ENCODE assay signal across 8 cellular contexts in the genomic region with DNA sequence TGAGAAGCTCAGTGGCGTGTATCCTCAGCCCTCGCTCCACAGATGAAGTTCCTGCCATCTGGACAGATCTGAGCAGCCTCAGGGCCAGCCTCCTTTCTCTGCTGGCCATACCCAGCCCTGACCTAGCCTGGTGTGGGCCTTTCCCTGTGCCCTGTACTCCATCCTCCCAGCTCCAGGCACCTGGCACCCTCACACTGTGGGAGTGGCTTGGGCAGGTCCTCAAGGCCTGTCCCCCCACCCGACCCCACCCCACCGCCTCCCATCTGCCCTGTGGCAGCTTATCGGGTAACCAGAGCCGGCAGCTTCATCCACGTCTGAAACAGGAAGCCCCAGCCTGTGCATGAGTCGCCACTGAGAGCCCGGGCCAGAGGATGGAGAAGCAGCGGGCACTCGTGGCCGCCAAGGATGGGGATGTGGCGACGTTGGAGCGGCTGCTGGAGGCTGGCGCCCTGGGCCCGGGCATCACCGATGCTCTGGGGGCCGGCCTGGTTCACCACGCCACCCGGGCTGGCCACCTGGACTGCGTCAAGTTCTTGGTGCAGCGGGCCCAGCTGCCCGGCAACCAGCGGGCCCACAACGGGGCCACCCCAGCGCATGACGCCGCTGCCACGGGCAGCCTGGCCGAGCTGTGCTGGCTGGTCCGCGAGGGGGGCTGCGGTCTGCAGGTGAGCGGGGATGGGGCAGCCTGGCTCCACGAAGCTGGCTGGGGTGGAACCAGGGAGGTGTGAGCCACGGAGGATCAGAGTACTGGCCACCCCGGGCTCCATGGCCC. TPM values are rescaled to one million over a fixed set of nuclear protein-coding genes. Genes with fewer than 3 reads are reported as not detected.
DNase-seq lines count a peak whose midpoint lies in the region; ATAC-seq and TF ChIP-seq lines count a peak whose summit lies in the region.

A gene with protein sequence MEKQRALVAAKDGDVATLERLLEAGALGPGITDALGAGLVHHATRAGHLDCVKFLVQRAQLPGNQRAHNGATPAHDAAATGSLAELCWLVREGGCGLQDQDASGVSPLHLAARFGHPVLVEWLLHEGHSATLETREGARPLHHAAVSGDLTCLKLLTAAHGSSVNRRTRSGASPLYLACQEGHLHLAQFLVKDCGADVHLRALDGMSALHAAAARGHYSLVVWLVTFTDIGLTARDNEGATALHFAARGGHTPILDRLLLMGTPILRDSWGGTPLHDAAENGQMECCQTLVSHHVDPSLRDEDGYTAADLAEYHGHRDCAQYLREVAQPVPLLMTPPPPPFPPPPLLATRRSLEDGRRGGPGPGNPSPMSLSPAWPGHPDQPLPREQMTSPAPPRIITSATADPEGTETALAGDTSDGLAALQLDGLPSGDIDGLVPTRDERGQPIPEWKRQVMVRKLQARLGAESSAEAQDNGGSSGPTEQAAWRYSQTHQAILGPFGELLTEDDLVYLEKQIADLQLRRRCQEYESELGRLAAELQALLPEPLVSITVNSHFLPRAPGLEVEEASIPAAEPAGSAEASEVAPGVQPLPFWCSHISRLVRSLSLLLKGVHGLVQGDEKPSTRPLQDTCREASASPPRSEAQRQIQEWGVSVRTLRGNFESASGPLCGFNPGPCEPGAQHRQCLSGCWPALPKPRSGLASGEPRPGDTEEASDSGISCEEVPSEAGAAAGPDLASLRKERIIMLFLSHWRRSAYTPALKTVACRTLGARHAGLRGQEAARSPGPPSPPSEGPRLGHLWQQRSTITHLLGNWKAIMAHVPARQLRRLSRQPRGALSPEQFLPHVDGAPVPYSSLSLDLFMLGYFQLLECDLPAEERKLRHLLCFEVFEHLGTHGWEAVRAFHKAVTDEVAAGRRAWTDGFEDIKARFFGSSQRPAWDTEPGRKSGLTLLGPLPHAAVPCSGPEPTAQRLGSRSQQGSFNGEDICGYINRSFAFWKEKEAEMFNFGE (plus strand): TSS at position 292 of the 772 bp plus-strand sequence. CDS start 80 bp downstream, at position 372.

- TF ChIP-seq CTCF in dorsolateral prefrontal cortex (IDR thresholded peaks at IDR 0.05 in 54 of 56, conservative IDR thresholded peaks at IDR 0.05 in 2 of 56; ENCODE audit: low read depth in 1 of 56, partially characterized antibody in 56 of 56), result no peak
- TF ChIP-seq CTCF in suprapubic skin (IDR thresholded peaks at IDR 0.05), result no peak

- DNase-seq in activated T-cell treated with anti-CD3 and anti-CD28 coated beads, Interleukin-2, amount 50 U/mL, for 24 hours, result peak; percentile 29
- DNase-seq in activated T-cell treated with anti-CD3 and anti-CD28 coated beads, Interleukin-2, amount 50 U/mL, for 4 hours, result no peak
- DNase-seq in NCI-H69 (lab: John Stamatoyannopoulos, UW) (peak; percentile 10), dorsolateral prefrontal cortex (peak in 6 of 10 donors; percentile 2 to 44 (median 18)), suprapubic skin (ENCODE audit: low spot score in 2 of 2) (peak; percentile 55 to 67), NCI-H1694 (lab: John Stamatoyannopoulos, UW) (no peak), DMS114 treated with DMSO at 0.1 percent for 48 hours (lab: John Stamatoyannopoulos, UW; ENCODE audit: unreplicated experiment) (no peak)

- no peak for ATAC-seq in activated T-cell treated with anti-CD3 and anti-CD28 coated beads, Interleukin-2, amount 50 U/mL, for 4 hours
- no peak for ATAC-seq in HG03378 (IDR thresholded peaks at IDR 0.05; ENCODE audit: unreplicated experiment)

- peaks cover 3% of the 10 kb centered on the region for H3K4me1 Mint-ChIP-seq in activated T-cell treated with anti-CD3 and anti-CD28 coated beads, Interleukin-2, amount 50 U/mL, for 24 hours (ENCODE audit: low read depth)
- no peaks in the 10 kb centered on the region for H3K4me1 Mint-ChIP-seq in activated T-cell treated with anti-CD3 and anti-CD28 coated beads, Interleukin-2, amount 50 U/mL, for 4 hours (ENCODE audit: low read depth)

- intact Hi-C loops in dorsolateral prefrontal cortex (cut with DNase I), result no loop called here

- no peaks in the 10 kb centered on the region for H3K9me3 Mint-ChIP-seq in activated T-cell treated with anti-CD3 and anti-CD28 coated beads, Interleukin-2, amount 50 U/mL, for 24 hours
- H3K9me3 Mint-ChIP-seq in activated T-cell treated with anti-CD3 and anti-CD28 coated beads, Interleukin-2, amount 50 U/mL, for 4 hours, result no peaks in the 10 kb centered on the region

- TF ChIP-seq POLR2A in suprapubic skin (IDR thresholded peaks at IDR 0.05), result no peak

- H3K4me3 ChIP-seq in dorsolateral prefrontal cortex (no peak within 1 kb of the TSS), suprapubic skin (no peak within 1 kb of the TSS)

- H3K9me3 ChIP-seq in suprapubic skin, result no peaks in the 10 kb centered on the region

- TF ChIP-seq EP300 in suprapubic skin (IDR thresholded peaks at IDR 0.05), result no peak

- peak within 1 kb of the TSS; percentile 52 for H3K27ac Mint-ChIP-seq in activated T-cell treated with anti-CD3 and anti-CD28 coated beads, Interleukin-2, amount 50 U/mL, for 24 hours

- WGBS in suprapubic skin, result 64% methylated on average over 6 of the region's 38 CpGs

- no peaks in the 10 kb centered on the region for H3K36me3 ChIP-seq in suprapubic skin

- H3K27ac ChIP-seq in dorsolateral prefrontal cortex, result peak within 1 kb of the TSS in 1 of 59 donors; percentile 73
- H3K27ac ChIP-seq in suprapubic skin, result no peak within 1 kb of the TSS

- no peaks in the 10 kb centered on the region for H3K27me3 Mint-ChIP-seq in activated T-cell treated with anti-CD3 and anti-CD28 coated beads, Interleukin-2, amount 50 U/mL, for 24 hours
- H3K27me3 Mint-ChIP-seq in activated T-cell treated with anti-CD3 and anti-CD28 coated beads, Interleukin-2, amount 50 U/mL, for 4 hours (ENCODE audit: low read depth), result no peaks in the 10 kb centered on the region

- H3K27me3 ChIP-seq in dorsolateral prefrontal cortex, result no peaks in the 10 kb centered on the region
- H3K27me3 ChIP-seq in suprapubic skin, result no peaks in the 10 kb centered on the region

- no peak within 1 kb of the TSS for H3K4me3 Mint-ChIP-seq in activated T-cell treated with anti-CD3 and anti-CD28 coated beads, Interleukin-2, amount 50 U/mL, for 24 hours
- no peak within 1 kb of the TSS for H3K4me3 Mint-ChIP-seq in activated T-cell treated with anti-CD3 and anti-CD28 coated beads, Interleukin-2, amount 50 U/mL, for 4 hours

- H3K4me1 ChIP-seq in suprapubic skin, result peaks cover 15% of the 10 kb centered on the region

- peaks cover 28% of the 10 kb centered on the region for H3K36me3 Mint-ChIP-seq in activated T-cell treated with anti-CD3 and anti-CD28 coated beads, Interleukin-2, amount 50 U/mL, for 24 hours (ENCODE audit: low read depth)
- no peaks in the 10 kb centered on the region for H3K36me3 Mint-ChIP-seq in activated T-cell treated with anti-CD3 and anti-CD28 coated beads, Interleukin-2, amount 50 U/mL, for 4 hours (ENCODE audit: insufficient read depth)

RNA-seq across cellular contexts. Expression of the gene that starts here (rescaled TPM):
- total RNA-seq in activated T-cell treated with anti-CD3 and anti-CD28 coated beads, Interleukin-2, amount 50 U/mL, for 4 hours, result under 1 TPM; 0.08 to 0.35 (median 0.14) TPM
- 1 to 10 TPM in 8 of 120 experiments, under 1 TPM in 87, not detected in 25; 0.09 to 2.3 (median 0.29) TPM for total RNA-seq in dorsolateral prefrontal cortex
- total RNA-seq in suprapubic skin, result under 1 TPM in 2 of 4 donors, not detected in 2; 0.25 to 0.56 TPM

Comparison
In these comparisons a context has a peak if more than half of its experiments do, and no peak if none do; other contexts are left out.
1. DNase-seq: peak in activated T-cell treated with anti-CD3 and anti-CD28 coated beads, Interleukin-2, amount 50 U/mL, for 24 hours (single experiment), NCI-H69 (single experiment) and dorsolateral prefrontal cortex (6 of 10); none in activated T-cell treated with anti-CD3 and anti-CD28 coated beads, Interleukin-2, amount 50 U/mL, for 4 hours (single experiment), NCI-H1694 (single experiment) and DMS114 treated with DMSO at 0.1 percent for 48 hours (single experiment).
2. Peak in DNase-seq in suprapubic skin; RNA of the gene not detected or under 1 TPM.